Comparison of ENCODE assay signal across 10 cellular contexts in genomic region chr14:35399083-35399807, GRCh38. TPM values are rescaled to one million over a fixed set of nuclear protein-coding genes. Genes with fewer than 3 reads are reported as not detected.
DNase-seq lines count a peak whose midpoint lies in the region; ATAC-seq and TF ChIP-seq lines count a peak whose summit lies in the region.
"Had no signal": no experiment of that assay in that cellular context is flagged by ENCODE, and none has a peak within 500 bp of the region (broad histone marks: within the 10 kb centered on the region; RNA-seq: fewer than 3 reads in every experiment).

No MANE protein-coding gene starts in this region.

- H3K4ac ChIP-seq in mesendoderm (ENCODE audit: low read depth, low read length), result no peak overlapping the region

- H4K5ac ChIP-seq in mesendoderm (ENCODE audit: low read length), result no peak overlapping the region

- TF ChIP-seq CTCF in natural killer cell (IDR thresholded peaks at IDR 0.05), result no peak

- no peak overlapping the region for H2AK5ac ChIP-seq in mesendoderm (ENCODE audit: low read length)

- H3K79me1 ChIP-seq in mesendoderm (ENCODE audit: low read length), result peaks cover 10% of the 10 kb centered on the region

- no peak overlapping the region for H3K9ac ChIP-seq in mesendoderm (ENCODE audit: low read length)

- H3K36me3 Mint-ChIP-seq in natural killer cell, result peaks cover 32% of the 10 kb centered on the region

- intact Hi-C loops in natural killer cell (cut with micrococcal nuclease), result no loop called here

- peaks cover 17% of the 10 kb centered on the region for H3K79me2 ChIP-seq in mesendoderm (ENCODE audit: control insufficient read depth, insufficient read depth, low read length)

- H4K8ac ChIP-seq in mesendoderm (ENCODE audit: low read depth, low read length), result no peak overlapping the region

- H3K23ac ChIP-seq in mesendoderm (ENCODE audit: low read length), result no peak overlapping the region

- no peak overlapping the region for H2BK5ac ChIP-seq in mesendoderm (ENCODE audit: low read length)

- no peak overlapping the region for H3K56ac ChIP-seq in mesendoderm (ENCODE audit: low read length)

- no peaks in the 10 kb centered on the region for H3K9me3 Mint-ChIP-seq in natural killer cell

- H3K36me3 ChIP-seq in mesendoderm (ENCODE audit: control insufficient read depth, insufficient read depth, low read length), result peaks cover 17% of the 10 kb centered on the region

- no peak overlapping the region for H3K27ac ChIP-seq in mesendoderm (ENCODE audit: low read depth, low read length)

- in situ Hi-C loops in G401 (cut with HindIII; ENCODE audit: low sequenced_read_pairs), result no loop called here

- H3K27me3 Mint-ChIP-seq in natural killer cell (ENCODE audit: low read depth in 2 of 2), result no peaks in the 10 kb centered on the region

- ATAC-seq in natural killer cell, result peak in 2 of 3 donors; percentile 8 to 11
- ATAC-seq: left lobe of liver had no signal

- no peak overlapping the region for H3K4me3 ChIP-seq in mesendoderm (ENCODE audit: low read length)

- peaks cover 44 to 52% of the 10 kb centered on the region in 2 donors for H3K4me1 Mint-ChIP-seq in natural killer cell

- no peak overlapping the region for H3K4me2 ChIP-seq in mesendoderm (ENCODE audit: low read length)

- peaks cover 18% of the 10 kb centered on the region for H3K4me1 ChIP-seq in mesendoderm (ENCODE audit: control insufficient read depth, low read depth, low read length)

- H3K27me3 ChIP-seq in mesendoderm (ENCODE audit: insufficient read depth, low read length, poor library complexity), result no peaks in the 10 kb centered on the region

- H2BK15ac ChIP-seq in mesendoderm (replicated peaks; ENCODE audit: low read depth), result no peak overlapping the region

- DNase-seq in stimulated activated CD4-positive, alpha-beta T cell treated with anti-CD3 and anti-CD28 coated beads, Interleukin-4, amount 100 ng/mL, for 1 hour, result peak; percentile 44
- DNase-seq in stimulated activated CD4-positive, alpha-beta T cell treated with anti-CD3 and anti-CD28 coated beads, Interleukin-1b, Interleukin-23, amount 100 ng/mL, for 48 hours, result no peak
- peak; percentile 18 for DNase-seq in central memory CD4-positive, alpha-beta T cell
- DNase-seq in natural killer cell (peak; percentile 29), SW 1271 (lab: John Stamatoyannopoulos, UW) (no peak), mesendoderm (no peak), globus pallidus (ENCODE audit: low spot score) (no peak), G401 (ENCODE audit: low spot score) (no peak)
- DNase-seq: Karpas-422 had no signal

- no peak overlapping the region for H3K18ac ChIP-seq in mesendoderm (ENCODE audit: low read length)

- no peak overlapping the region for H2BK120ac ChIP-seq in mesendoderm (ENCODE audit: low read depth, low read length)

- WGBS in mesendoderm (ENCODE audit: extremely low coverage, insufficient coverage, low lambda C conversion rate), result no CpG with 5 or more reads among the region's 10 CpGs

- peak overlapping the region; percentile 78 for H3K4me3 Mint-ChIP-seq in natural killer cell

- peak overlapping the region; percentile 98 for H3K27ac Mint-ChIP-seq in natural killer cell

RNA-seq across cellular contexts. Expression of gene NFKBIA, which starts 5.3 kb away (rescaled TPM):
- total RNA-seq in natural killer cell, result 1,000 to 10,000 TPM; 2,039 to 3,339 (median 2,499) TPM
- 49.3 TPM for polyA plus RNA-seq in mesendoderm (2013, experiment 1 of 2)
- polyA plus RNA-seq in mesendoderm (2013, experiment 2 of 2), result 45.6 TPM
- 98.1 and 101 TPM in 2 replicates for total RNA-seq in G401 (2014; rRNA removed; shearing (Covaris generic))

Comparison
In these comparisons a context has a peak if more than half of its experiments do, and no peak if none do; other contexts are left out.
1. DNase-seq: peak in stimulated activated CD4-positive, alpha-beta T cell treated with anti-CD3 and anti-CD28 coated beads, Interleukin-4, amount 100 ng/mL, for 1 hour (single experiment), central memory CD4-positive, alpha-beta T cell (single experiment) and natural killer cell (single experiment); none in stimulated activated CD4-positive, alpha-beta T cell treated with anti-CD3 and anti-CD28 coated beads, Interleukin-1b, Interleukin-23, amount 100 ng/mL, for 48 hours (single experiment), SW 1271 (0 of 2), mesendoderm (single experiment), globus pallidus (single experiment) and G401 (single experiment).
2. RNA of gene NFKBIA, which starts 5.3 kb away (total RNA-seq): 2,039 to 3,339 TPM in natural killer cell; 98.1 to 101 TPM in G401; every median in the first group is over 10 times any median in the second.